2 cellular contexts compared by ENCODE assay signal in the genomic region with DNA sequence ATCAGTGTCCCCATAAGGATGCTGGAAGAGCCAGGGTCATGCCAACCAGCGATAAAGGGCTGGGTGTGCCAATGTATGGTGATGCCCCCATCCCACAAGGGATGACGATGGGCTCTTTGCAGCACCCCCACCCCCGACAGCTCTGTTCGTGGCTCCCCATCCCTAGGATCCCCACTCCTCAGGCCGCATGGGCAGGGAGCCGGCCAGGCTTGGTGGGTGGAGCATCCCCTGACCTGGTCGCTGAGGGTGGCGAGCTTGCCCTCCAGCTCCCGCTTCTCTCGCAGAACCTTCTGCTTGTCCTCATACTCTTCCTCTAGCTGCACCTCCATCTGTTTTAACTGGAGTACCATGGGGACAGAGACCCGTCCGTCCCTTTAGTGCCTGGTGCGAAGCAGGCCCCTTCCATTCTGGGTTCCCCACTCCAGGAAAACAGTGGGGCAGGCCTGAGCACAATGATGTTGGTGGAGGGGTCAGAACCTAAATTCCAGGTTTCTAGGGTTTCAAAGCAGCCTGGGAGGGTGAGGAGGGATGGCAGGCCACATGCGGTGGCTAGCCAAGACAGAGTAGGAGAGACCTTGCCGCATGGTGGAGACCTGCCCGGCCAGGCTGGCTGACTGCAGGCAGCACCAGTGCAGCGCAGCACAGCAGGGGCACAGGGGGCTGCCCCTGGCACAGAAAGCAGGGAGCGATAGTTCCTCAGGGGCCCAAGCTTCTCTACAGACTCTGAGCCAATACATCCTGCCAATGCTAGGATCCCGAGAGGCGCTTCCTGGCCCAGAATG.
TF ChIP-seq lines count a peak whose summit lies in the region.

No MANE protein-coding gene starts in this region.

TF ChIP-seq in HepG2, 621 proteins besides CTCF, POLR2A, EP300 and RAD21:
- TF ChIP-seq NFKB2 (CRISPR knock-in tag; IDR thresholded peaks at IDR 0.05; ENCODE audit: borderline replicate concordance) (no peak), LCORL (IDR thresholded peaks at IDR 0.05) (no peak), LCORL (CRISPR knock-in tag; IDR thresholded peaks at IDR 0.05) (no peak), PAX8 (CRISPR knock-in tag; IDR thresholded peaks at IDR 0.05; ENCODE audit: borderline replicate concordance) (no peak), CREB1 (IDR thresholded peaks at IDR 0.05) (no peak), CREB1 (CRISPR knock-in tag; IDR thresholded peaks at IDR 0.05) (no peak), POGZ (CRISPR knock-in tag; IDR thresholded peaks at IDR 0.05) (no peak), AGO2 (optimal IDR thresholded peaks at IDR 0.05; ENCODE audit: low read depth, low read length) (peak; percentile 4)
TF ChIP-seq in HepG2: peak in this region for 1.

TF ChIP-seq in H1, 55 proteins besides CTCF, POLR2A, EP300 and RAD21:
- TF ChIP-seq GABPA (IDR thresholded peaks at IDR 0.05; ENCODE audit: borderline replicate concordance, insufficient read depth, low read length) (no peak), SP1 (IDR thresholded peaks at IDR 0.05; ENCODE audit: low read depth, low read length) (no peak), POLR2AphosphoS5 (IDR thresholded peaks at IDR 0.05; ENCODE audit: low read depth, low read length) (no peak), SRF (IDR thresholded peaks at IDR 0.05; ENCODE audit: low read depth, low read length) (no peak), PHF8 (conservative IDR thresholded peaks at IDR 0.05; ENCODE audit: low read depth, low read length) (no peak), KDM5A (IDR thresholded peaks at IDR 0.05; ENCODE audit: low read length) (no peak), BRCA1 (IDR thresholded peaks at IDR 0.05; ENCODE audit: low read depth, low read length) (no peak), ASH2L (IDR thresholded peaks at IDR 0.05; ENCODE audit: low read length) (no peak)
